ENCODE assay signal across 2 cellular contexts in genomic region chr12:65953621-65954020, GRCh38.
TF ChIP-seq lines count a peak whose summit lies in the region.

No MANE protein-coding gene starts in this region.

TF ChIP-seq in IMR-90, 13 proteins besides CTCF, POLR2A, EP300 and RAD21:
- TF ChIP-seq NFE2L2 (IDR thresholded peaks at IDR 0.05; ENCODE audit: low read depth, low read length) (no peak), ELK1 (IDR thresholded peaks at IDR 0.05; ENCODE audit: borderline replicate concordance, low read depth, low read length) (no peak), MAFK (IDR thresholded peaks at IDR 0.05; ENCODE audit: low read depth, low read length) (no peak), FOS (IDR thresholded peaks at IDR 0.05; ENCODE audit: low read depth, low read length) (no peak), CEBPB (IDR thresholded peaks at IDR 0.05; ENCODE audit: low read depth, low read length) (peak; percentile 84), MAZ (IDR thresholded peaks at IDR 0.05; ENCODE audit: borderline replicate concordance, low read depth, low read length) (no peak), RFX5 (IDR thresholded peaks at IDR 0.05; ENCODE audit: low read depth, low read length) (no peak), USF2 (IDR thresholded peaks at IDR 0.05; ENCODE audit: low read depth, low read length) (no peak), CHD1 (IDR thresholded peaks at IDR 0.05; ENCODE audit: low read depth, low read length) (no peak)

TF ChIP-seq in endothelial cell of umbilical vein, 7 proteins besides CTCF, POLR2A, EP300 and RAD21:
- TF ChIP-seq EZH2 (IDR thresholded peaks at IDR 0.05; ENCODE audit: borderline replicate concordance, low read depth, low read length, severe bottlenecking) (no peak), POLR2AphosphoS5 (IDR thresholded peaks at IDR 0.05; ENCODE audit: insufficient read depth, low read depth, low read length) (peak; percentile 19)
TF ChIP-seq in endothelial cell of umbilical vein: peak in this region for 1.
